ENCODE assay signal across 16 cellular contexts in the genomic region with DNA sequence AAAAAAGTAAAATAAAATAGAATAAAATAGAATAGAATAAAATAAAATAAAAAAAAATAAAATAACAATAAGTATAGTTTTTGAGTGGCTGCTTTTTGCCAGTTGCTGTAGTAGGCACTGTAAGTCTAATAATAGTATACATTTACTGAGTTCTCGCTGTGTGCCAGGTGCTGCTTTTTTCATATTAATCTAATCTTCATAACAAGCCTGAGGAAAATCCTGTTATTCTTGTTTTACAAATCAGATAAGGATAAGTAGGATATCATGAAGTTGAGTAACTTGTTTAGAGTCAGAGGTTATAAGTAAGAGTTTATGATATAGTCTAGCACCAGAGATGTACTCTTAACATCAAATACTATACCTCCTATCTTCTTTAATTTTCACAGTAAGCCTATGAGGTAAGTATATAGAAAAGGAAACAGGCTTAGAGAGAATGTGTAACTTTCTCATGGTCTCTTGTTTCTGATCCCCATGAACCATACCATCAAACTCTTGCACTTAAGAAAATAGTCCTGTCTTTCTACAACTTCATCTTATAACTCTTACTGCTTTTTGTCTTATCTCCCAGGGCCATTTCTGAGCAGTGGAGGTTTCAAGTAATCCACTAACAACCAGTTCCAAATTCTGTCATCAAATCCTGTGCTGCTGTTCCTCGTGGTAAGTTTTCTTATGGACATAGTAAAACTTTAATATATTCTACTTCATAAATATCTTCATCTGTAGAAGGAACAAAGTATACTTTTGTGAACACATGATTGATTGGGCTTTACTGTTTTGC. TPM values are rescaled to one million over a fixed set of nuclear protein-coding genes. Genes with fewer than 3 reads are reported as not detected.
DNase-seq lines count a peak whose midpoint lies in the region; ATAC-seq, FAIRE-seq and TF ChIP-seq lines count a peak whose summit lies in the region.
"Had no signal": no experiment of that assay in that cellular context is flagged by ENCODE, and none has a peak within 500 bp of the region (broad histone marks: within the 10 kb centered on the region; RNA-seq: fewer than 3 reads in every experiment).

No MANE protein-coding gene starts in this region.

- no TSS peak for BruUV-seq in endothelial cell of umbilical vein (replicated peaks; lab: Mats Ljungman, UMichigan)

- FAIRE-seq in GM19239 (lab: Jason Lieb, UNC) (peak; percentile 74), endothelial cell of umbilical vein (lab: Jason Lieb, UNC) (no peak), pancreas (lab: Jason Lieb, UNC) (no peak)
- FAIRE-seq: H1 had no signal

- intact Hi-C loops in endothelial cell of umbilical vein (cut with micrococcal nuclease) (no loop called here), pancreas (cut with DNase I) (no loop called here)

- TF ChIP-seq CTCF in endothelial cell of umbilical vein (IDR thresholded peaks at IDR 0.05; ENCODE audit: extremely low read depth in 1 of 2, insufficient read depth in 1 of 2, low read depth in 1 of 2, low read length in 2 of 2) (no peak), pancreas (IDR thresholded peaks at IDR 0.05) (no peak)

- H3K4me3 ChIP-seq in endothelial cell of umbilical vein (replicated peaks in 1 of 3; ENCODE audit: insufficient read depth in 1 of 3, low read depth in 1 of 3, low read length in 3 of 3) (no peak overlapping the region), pancreas (no peak overlapping the region)

- WGBS in pancreas, 2 donors = 25 to 26% methylated on average over 2 of the region's 2 CpGs

- H4K20me1 ChIP-seq in endothelial cell of umbilical vein (replicated peaks; ENCODE audit: control insufficient read depth, extremely low read depth, insufficient read depth, low read length) = no peaks in the 10 kb centered on the region

- CTCF ChIA-PET in endothelial cell of umbilical vein (lab: Charles Lee) = no interaction called here

- POLR2A ChIA-PET in endothelial cell of umbilical vein (lab: Charles Lee) = no interaction called here

- DNase-seq in GM19239 (ENCODE audit: insufficient read length, low spot score) = no peak
- peak; percentile 37 for DNase-seq in OCI-M1 (lab: John Stamatoyannopoulos, UW)
- peak; percentile 13 for DNase-seq in endothelial cell of umbilical vein (ENCODE audit: low read depth, low spot score)
- DNase-seq in pancreas = no peak
- DNase-seq in NCI-H526 (lab: John Stamatoyannopoulos, UW) = no peak
- no peak for DNase-seq in NCI-H1092 treated with DMSO at 0.1 percent for 48 hours (lab: John Stamatoyannopoulos, UW)
- DNase-seq: Calu3; CD4-positive, alpha-beta T cell; DMS79; NCI-H146; NCI-H2081 treated with DMSO at 0.1 percent for 48 hours; NCI-H526 treated with DMSO at 0.1 percent for 48 hours had no signal

- ATAC-seq in pancreas (peak in 3 of 4 donors; percentile 34 to 67 (median 57)), GM19023 (IDR thresholded peaks at IDR 0.05; ENCODE audit: unreplicated experiment) (no peak), HG02840 (IDR thresholded peaks at IDR 0.05; ENCODE audit: low FRiP score, unreplicated experiment) (no peak)

- dilution Hi-C loops in endothelial cell of umbilical vein (cut with MboI; ENCODE audit: extremely low pct_ligation_motif_present, low sequenced_read_pairs) = no loop called here

- H3K36me3 ChIP-seq in endothelial cell of umbilical vein (ENCODE audit: control insufficient read depth in 2 of 2, extremely low read depth in 1 of 2, insufficient read depth in 2 of 2, low read length in 2 of 2) = peaks cover 0 to 12% of the 10 kb centered on the region in 2 experiments
- H3K36me3 ChIP-seq in pancreas = peaks cover 0 to 6% (median 0%) of the 10 kb centered on the region in 3 donors

- H3K27me3 ChIP-seq in endothelial cell of umbilical vein (ENCODE audit: control insufficient read depth in 2 of 2, insufficient read depth in 2 of 2, low read length in 2 of 2) (no peaks in the 10 kb centered on the region), pancreas (no peaks in the 10 kb centered on the region)

- H3K9me3 ChIP-seq in endothelial cell of umbilical vein (replicated peaks; ENCODE audit: control insufficient read depth, insufficient read depth, low read length) (no peaks in the 10 kb centered on the region), pancreas (no peaks in the 10 kb centered on the region)

- no peak overlapping the region for H3K27ac ChIP-seq in endothelial cell of umbilical vein (ENCODE audit: insufficient read depth, low read depth, low read length)
- no peak overlapping the region for H3K27ac ChIP-seq in pancreas
- H3K27ac ChIP-seq: RWPE1 had no signal

- H3K4me2 ChIP-seq in endothelial cell of umbilical vein (ENCODE audit: insufficient read depth, low read length) = no peak overlapping the region

- peaks cover 8% of the 10 kb centered on the region for H3K79me2 ChIP-seq in endothelial cell of umbilical vein (ENCODE audit: control insufficient read depth, insufficient read depth, low read length)

- no peak overlapping the region for H2AFZ ChIP-seq in endothelial cell of umbilical vein (ENCODE audit: low read depth, low read length)

- H3K9me1 ChIP-seq in endothelial cell of umbilical vein (replicated peaks; ENCODE audit: control insufficient read depth, extremely low read depth, insufficient read depth, low read length) = no peaks in the 10 kb centered on the region

- H3K4me1 ChIP-seq in endothelial cell of umbilical vein (ENCODE audit: control insufficient read depth, extremely low read depth, insufficient read depth, low read length) (no peaks in the 10 kb centered on the region), pancreas (peaks cover 6 to 9% (median 8%) of the 10 kb centered on the region in 3 donors)

- no peak for TF ChIP-seq POLR2A in endothelial cell of umbilical vein (IDR thresholded peaks at IDR 0.05; ENCODE audit: low read depth, low read length)

- no peak overlapping the region for H3K9ac ChIP-seq in endothelial cell of umbilical vein (replicated peaks; ENCODE audit: extremely low read depth, insufficient read depth, low read length)

TF ChIP-seq in endothelial cell of umbilical vein, 7 proteins besides CTCF, POLR2A, EP300 and RAD21:
- TF ChIP-seq GATA2 (IDR thresholded peaks at IDR 0.05; ENCODE audit: insufficient read depth, insufficient read length, low read depth, low read length) = no peak
- TF ChIP-seq, protein P1, sequence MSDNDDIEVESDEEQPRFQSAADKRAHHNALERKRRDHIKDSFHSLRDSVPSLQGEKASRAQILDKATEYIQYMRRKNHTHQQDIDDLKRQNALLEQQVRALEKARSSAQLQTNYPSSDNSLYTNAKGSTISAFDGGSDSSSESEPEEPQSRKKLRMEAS (IDR thresholded peaks at IDR 0.05; ENCODE audit: insufficient read depth, insufficient read length) = no peak
- no peak for TF ChIP-seq MYC (IDR thresholded peaks at IDR 0.05; ENCODE audit: low read depth, low read length)
- no peak for TF ChIP-seq POLR2AphosphoS5 (IDR thresholded peaks at IDR 0.05; ENCODE audit: insufficient read depth, low read depth, low read length)
- TF ChIP-seq EZH2 (IDR thresholded peaks at IDR 0.05; ENCODE audit: borderline replicate concordance, low read depth, low read length, severe bottlenecking) = no peak
- no peak for TF ChIP-seq FOS (IDR thresholded peaks at IDR 0.05; ENCODE audit: borderline replicate concordance, insufficient read depth, low read length)
- TF ChIP-seq JUN (IDR thresholded peaks at IDR 0.05; ENCODE audit: borderline replicate concordance, insufficient read depth, insufficient read length, low read depth) = no peak

RNA-seq across cellular contexts. Expression of a gene that starts 18.7 kb away (rescaled TPM):
- total RNA-seq in endothelial cell of umbilical vein (11.4 and 11.5 TPM in 2 replicates), pancreas (1 to 10 TPM; 3.3 to 5.6 (median 4.5) TPM)
- polyA plus RNA-seq in endothelial cell of umbilical vein (0.46 and 1.1 TPM in 2 replicates), pancreas (1 to 10 TPM; 1.6 to 3.5 TPM)
- polyA plus RNA-seq in endothelial cell of umbilical vein (2011; cell fraction: cytosol; rRNA removed) = 1.7 and 2.6 TPM in 2 replicates
- polyA plus RNA-seq in endothelial cell of umbilical vein (2011; cell fraction: nucleus; rRNA removed) = 2.1 and 3.0 TPM in 2 replicates
- polyA plus RNA-seq in endothelial cell of umbilical vein (2012) = 4.3 and 8.6 TPM in 2 replicates
- 2.2 and 3.1 TPM in 2 replicates for polyA minus RNA-seq in endothelial cell of umbilical vein
- polyA minus RNA-seq in endothelial cell of umbilical vein (2011; cell fraction: cytosol; rRNA and poly(A)+ RNA removed) = 10.1 TPM
- polyA minus RNA-seq in endothelial cell of umbilical vein (2011; cell fraction: nucleus; rRNA and poly(A)+ RNA removed) = 1.3 and 2.3 TPM in 2 replicates

RNA-seq across cellular contexts. Expression of a gene that starts 19.3 kb away (rescaled TPM):
- total RNA-seq in endothelial cell of umbilical vein (653 and 663 TPM in 2 replicates), pancreas (100 to 1,000 TPM; 126 to 245 (median 217) TPM)
- polyA plus RNA-seq in endothelial cell of umbilical vein (341 and 399 TPM in 2 replicates), pancreas (100 to 1,000 TPM in 1 of 2 donors, 10 to 100 TPM in 1; 90.1 to 206 TPM)
- 427 and 435 TPM in 2 replicates for polyA plus RNA-seq in endothelial cell of umbilical vein (2011; cell fraction: cytosol; rRNA removed)
- polyA plus RNA-seq in endothelial cell of umbilical vein (2011; cell fraction: nucleus; rRNA removed) = 628 and 652 TPM in 2 replicates
- polyA plus RNA-seq in endothelial cell of umbilical vein (2012) = 498 and 617 TPM in 2 replicates
- 661 and 665 TPM in 2 replicates for polyA minus RNA-seq in endothelial cell of umbilical vein
- polyA minus RNA-seq in endothelial cell of umbilical vein (2011; cell fraction: cytosol; rRNA and poly(A)+ RNA removed) = 328 TPM
- polyA minus RNA-seq in endothelial cell of umbilical vein (2011; cell fraction: nucleus; rRNA and poly(A)+ RNA removed) = 608 and 684 TPM in 2 replicates

Comparison
In these comparisons a context has a peak if more than half of its experiments do, and no peak if none do; other contexts are left out.
1. DNase-seq: peak in OCI-M1 (single experiment) and endothelial cell of umbilical vein (single experiment); none in GM19239 (single experiment), pancreas (0 of 6), NCI-H526 (0 of 2) and NCI-H1092 treated with DMSO at 0.1 percent for 48 hours (single experiment).
2. ATAC-seq: peak in pancreas (3 of 4); none in GM19023 (single experiment) and HG02840 (single experiment).